11 cellular contexts compared by ENCODE assay signal in the genomic region with DNA sequence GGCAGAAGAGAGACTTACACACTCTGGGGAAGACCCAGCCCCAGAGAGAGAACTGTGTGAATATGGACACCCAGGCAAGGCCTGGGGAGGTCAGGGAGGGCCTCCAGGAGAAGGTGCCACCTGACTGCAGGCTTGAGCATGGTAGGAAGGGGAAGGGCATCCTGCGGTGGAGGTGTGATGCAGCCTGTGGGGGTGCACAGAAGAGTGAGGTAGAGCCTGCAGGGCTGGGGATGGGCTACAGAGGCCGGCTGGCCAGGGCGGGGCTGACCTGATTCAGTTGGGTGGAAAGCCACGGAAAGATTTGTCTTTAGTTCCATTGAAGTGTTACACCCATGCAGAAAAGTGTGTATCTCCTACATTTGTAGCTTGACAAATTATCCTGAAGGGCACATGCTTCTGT. TPM values are rescaled to one million over a fixed set of nuclear protein-coding genes. Genes with fewer than 3 reads are reported as not detected.
DNase-seq lines count a peak whose midpoint lies in the region; ATAC-seq and TF ChIP-seq lines count a peak whose summit lies in the region.
"Had no signal": no experiment of that assay in that cellular context is flagged by ENCODE, and none has a peak within 500 bp of the region (broad histone marks: within the 10 kb centered on the region; RNA-seq: fewer than 3 reads in every experiment).

No MANE protein-coding gene starts in this region.

- no peak overlapping the region for H3K4me2 ChIP-seq in mammary epithelial cell (ENCODE audit: insufficient read depth, low read depth, low read length)

- peaks cover 22% of the 10 kb centered on the region for H3K36me3 Mint-ChIP-seq in endodermal cell (ENCODE audit: low read depth)
- H3K36me3 Mint-ChIP-seq: activated naive CD4-positive, alpha-beta T cell treated with anti-CD3 and anti-CD28 coated beads, Interleukin-2, amount 50 U/mL, for 72 hours had no signal

- 67% methylated on average over 1 of the region's 4 CpGs for WGBS in mammary epithelial cell (ENCODE audit: low coverage, missing lambda C conversion rate)
- 80 to 89% methylated on average over 1 to 4 of the region's 4 CpGs for WGBS in endodermal cell (ENCODE audit: insufficient coverage in 1 of 2, insufficient read length in 1 of 2), 2 experiments
- 54 to 63% methylated on average over 4 of the region's 4 CpGs for WGBS in thyroid gland, 2 donors

- H3K4me1 ChIP-seq in breast epithelium (peaks cover 13 to 25% of the 10 kb centered on the region in 2 donors), mammary epithelial cell (ENCODE audit: insufficient read depth, low read length) (peaks cover 43% of the 10 kb centered on the region), endodermal cell (ENCODE audit: control insufficient read depth, insufficient read depth, low read length) (peaks cover 14% of the 10 kb centered on the region), thyroid gland (peaks cover 76 to 78% of the 10 kb centered on the region in 2 donors)
- H3K4me1 ChIP-seq: parathyroid adenoma had no signal

- H3K9me3 ChIP-seq in breast epithelium (no peaks in the 10 kb centered on the region), mammary epithelial cell (replicated peaks; ENCODE audit: insufficient read depth, low read length) (no peaks in the 10 kb centered on the region), endodermal cell (ENCODE audit: control insufficient read depth, low read length) (no peaks in the 10 kb centered on the region), thyroid gland (no peaks in the 10 kb centered on the region)

- H3K4me3 ChIP-seq in breast epithelium (no peak overlapping the region), mammary epithelial cell (replicated peaks in 1 of 3; ENCODE audit: insufficient read depth in 1 of 3, low read depth in 2 of 3, low read length in 3 of 3) (no peak overlapping the region), endodermal cell (ENCODE audit: low read length) (no peak overlapping the region), thyroid gland (replicated peaks in 1 of 3) (no peak overlapping the region)

- dilution Hi-C loops in mammary epithelial cell (cut with HindIII; ENCODE audit: low sequenced_read_pairs), result no loop called here

- no peaks in the 10 kb centered on the region for H3K9me3 Mint-ChIP-seq in endodermal cell
- H3K9me3 Mint-ChIP-seq: activated naive CD4-positive, alpha-beta T cell treated with anti-CD3 and anti-CD28 coated beads, Interleukin-2, amount 50 U/mL, for 72 hours; stimulated activated naive CD8-positive, alpha-beta T cell treated with anti-CD3 and anti-CD28 coated beads, Interleukin-15, Interleukin-2, amounts not matched to agents 100 ng/mL and 50 ng/mL, for 24 hours had no signal

- no peaks in the 10 kb centered on the region for H3K27me3 ChIP-seq in breast epithelium
- no peaks in the 10 kb centered on the region for H3K27me3 ChIP-seq in mammary epithelial cell (ENCODE audit: insufficient read depth, low read length)
- no peaks in the 10 kb centered on the region for H3K27me3 ChIP-seq in endodermal cell (ENCODE audit: control insufficient read depth, insufficient read depth, low read length, poor library complexity, severe bottlenecking)
- no peaks in the 10 kb centered on the region for H3K27me3 ChIP-seq in thyroid gland

- CTCF ChIA-PET in mammary epithelial cell (lab: Charles Lee; ENCODE audit: low non-redundant PET), result no interaction called here

- peak overlapping the region; percentile 44 for H3K27ac Mint-ChIP-seq in endodermal cell

- ATAC-seq in HG02981 (IDR thresholded peaks at IDR 0.05; ENCODE audit: unreplicated experiment), result peak; percentile 25

- TF ChIP-seq POLR2A in breast epithelium (IDR thresholded peaks at IDR 0.05), result no peak
- no peak for TF ChIP-seq POLR2A in thyroid gland (IDR thresholded peaks at IDR 0.05)

- H3K27ac ChIP-seq in breast epithelium (peak overlapping the region; percentile 3 to 46), mammary epithelial cell (ENCODE audit: insufficient read depth, low read depth, low read length) (no peak overlapping the region), endodermal cell (ENCODE audit: low read depth, low read length) (no peak overlapping the region), thyroid gland (peak overlapping the region; percentile 55 to 85 (median 61))
- H3K27ac ChIP-seq: parathyroid adenoma had no signal

- no peaks in the 10 kb centered on the region for H3K27me3 Mint-ChIP-seq in endodermal cell (ENCODE audit: insufficient read depth)
- H3K27me3 Mint-ChIP-seq: stimulated activated naive CD8-positive, alpha-beta T cell treated with anti-CD3 and anti-CD28 coated beads, Interleukin-15, Interleukin-2, amounts not matched to agents 100 ng/mL and 50 ng/mL, for 24 hours had no signal

- no peaks in the 10 kb centered on the region for H4K20me1 ChIP-seq in mammary epithelial cell (ENCODE audit: insufficient read depth, low read length)

- in situ Hi-C loops in mammary epithelial cell (cut with MboI; ENCODE audit: low sequenced_read_pairs in 2 of 2), result no loop called here

- H3K36me3 ChIP-seq in breast epithelium, result no peaks in the 10 kb centered on the region
- no peaks in the 10 kb centered on the region for H3K36me3 ChIP-seq in mammary epithelial cell (ENCODE audit: insufficient read depth, low read length)
- peaks cover 25% of the 10 kb centered on the region for H3K36me3 ChIP-seq in endodermal cell (ENCODE audit: control insufficient read depth, insufficient read depth, low read length)
- H3K36me3 ChIP-seq in thyroid gland, result peaks cover 16 to 20% of the 10 kb centered on the region in 2 donors

- H2AFZ ChIP-seq in mammary epithelial cell (ENCODE audit: low read depth, low read length), result no peak overlapping the region
- H2AFZ ChIP-seq: parathyroid adenoma had no signal

- H3K4me1 Mint-ChIP-seq in endodermal cell, result peaks cover 48% of the 10 kb centered on the region

- peaks cover 70% of the 10 kb centered on the region for H3K79me2 ChIP-seq in mammary epithelial cell (ENCODE audit: insufficient read depth, low read length)

- TF ChIP-seq CTCF in breast epithelium (IDR thresholded peaks at IDR 0.05) (no peak), mammary epithelial cell (conservative IDR thresholded peaks at IDR 0.05 in 1 of 2, IDR thresholded peaks at IDR 0.05 in 1 of 2; ENCODE audit: extremely low read depth in 1 of 2, insufficient read depth in 1 of 2, low read depth in 1 of 2, low read length in 2 of 2) (no peak), endodermal cell (conservative IDR thresholded peaks at IDR 0.05) (no peak), thyroid gland (IDR thresholded peaks at IDR 0.05) (no peak)

- DNase-seq in breast epithelium (ENCODE audit: low spot score in 2 of 2) (no peak), mammary epithelial cell (no peak), endodermal cell (no peak), thyroid gland (no peak), cerebellum (ENCODE audit: low spot score) (no peak), medulla oblongata (ENCODE audit: extremely low spot score) (no peak), NCI-H187 treated with DMSO at 0.1 percent for 48 hours (lab: John Stamatoyannopoulos, UW) (no peak)

- no peak overlapping the region for H3K4me3 Mint-ChIP-seq in endodermal cell
- H3K4me3 Mint-ChIP-seq: stimulated activated naive CD8-positive, alpha-beta T cell treated with anti-CD3 and anti-CD28 coated beads, Interleukin-15, Interleukin-2, amounts not matched to agents 100 ng/mL and 50 ng/mL, for 24 hours had no signal

- H3K9ac ChIP-seq in mammary epithelial cell (ENCODE audit: insufficient read depth, low read length) (no peak overlapping the region), endodermal cell (ENCODE audit: extremely low read depth, low read length, poor library complexity, severe bottlenecking) (no peak overlapping the region)
- H3K9ac ChIP-seq: parathyroid adenoma had no signal

- no TSS peak for BruUV-seq in mammary epithelial cell (replicated peaks; lab: Mats Ljungman, UMichigan)

- intact Hi-C loops in breast epithelium (cut with DNase I; ENCODE audit: low total_unique reads) (no loop called here), mammary epithelial cell (cut with micrococcal nuclease) (no loop called here), thyroid gland (cut with DNase I) (no loop called here)

RNA-seq across cellular contexts. Expression of a gene that starts 47.6 kb away (rescaled TPM):
- total RNA-seq in breast epithelium, result 10 to 100 TPM; 34.4 to 63.7 (median 39.8) TPM
- 10 to 100 TPM; 22.3 to 25.0 TPM for total RNA-seq in mammary epithelial cell
- 5.9 TPM for polyA plus RNA-seq in mammary epithelial cell
- 16.3 TPM for polyA minus RNA-seq in mammary epithelial cell
- 10 to 100 TPM; 65.3 to 67.5 TPM for total RNA-seq in endodermal cell
- polyA plus RNA-seq in endodermal cell (2013, experiment 1 of 2), result 77.5 TPM
- 68.6 TPM for polyA plus RNA-seq in endodermal cell (2013, experiment 2 of 2)
- 100 to 1,000 TPM in 2 of 4 donors, 10 to 100 TPM in 2; 59.9 to 128 (median 94.4) TPM for total RNA-seq in thyroid gland
- total RNA-seq in cerebellum, result 53.4 TPM

Comparison
In these comparisons a context has a peak if more than half of its experiments do, and no peak if none do; other contexts are left out.
1. H3K27ac ChIP-seq: peak in breast epithelium (2 of 2) and thyroid gland (3 of 3); none in mammary epithelial cell (single experiment) and endodermal cell (single experiment).